Comparison of ENCODE assay signal across 17 cellular contexts in the genomic region with DNA sequence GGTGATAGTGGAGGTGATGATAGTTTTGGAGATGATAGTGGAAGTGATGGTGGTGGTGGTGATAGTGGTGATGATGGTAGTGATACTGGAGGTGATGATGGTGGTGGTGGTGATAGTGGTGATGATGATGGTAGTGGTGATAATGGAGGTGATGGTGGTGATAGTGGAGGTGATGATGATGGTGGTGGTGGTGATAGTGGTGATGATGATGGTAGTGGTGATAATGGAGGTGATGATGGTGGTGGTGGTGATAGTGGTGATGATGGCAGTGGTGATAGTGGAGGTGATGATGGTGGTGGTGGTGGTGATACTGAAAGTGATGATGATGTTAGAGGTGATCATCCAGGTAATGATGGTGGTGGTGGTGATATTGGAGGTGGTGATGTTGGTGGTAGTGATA.
DNase-seq lines count a peak whose midpoint lies in the region; ATAC-seq, FAIRE-seq and TF ChIP-seq lines count a peak whose summit lies in the region.
"Had no signal": no experiment of that assay in that cellular context is flagged by ENCODE, and none has a peak within 500 bp of the region (broad histone marks: within the 10 kb centered on the region; RNA-seq: fewer than 3 reads in every experiment).

No MANE protein-coding gene starts in this region.

- no peak for TF ChIP-seq RAD21 in HepG2 (CRISPR knock-in tag; IDR thresholded peaks at IDR 0.05)
- TF ChIP-seq RAD21 in GM12878 (IDR thresholded peaks at IDR 0.05; ENCODE audit: insufficient read depth, low read depth, low read length) = no peak

- no peaks in the 10 kb centered on the region for H4K20me1 ChIP-seq in HepG2 (ENCODE audit: insufficient read depth, low read length)
- no peaks in the 10 kb centered on the region for H4K20me1 ChIP-seq in GM12878 (ENCODE audit: control insufficient read depth, insufficient read depth)
- H4K20me1 ChIP-seq: BLaER1 had no signal

- BruUV-seq in HepG2 (replicated peaks; lab: Mats Ljungman, UMichigan) = no TSS peak
- BruUV-seq in GM12878 (replicated peaks; lab: Mats Ljungman, UMichigan) = no TSS peak

- H3K27ac ChIP-seq in HepG2 (ENCODE audit: extremely low read length, insufficient read depth, low read length) = no peak overlapping the region
- H3K27ac ChIP-seq in right lobe of liver = no peak overlapping the region
- H3K27ac ChIP-seq in GM12878 (ENCODE audit: control insufficient read depth, insufficient read depth) = no peak overlapping the region
- H3K27ac ChIP-seq: 22Rv1, BLaER1 had no signal

- TF ChIP-seq EP300 in HepG2 (IDR thresholded peaks at IDR 0.05; ENCODE audit: low read depth in 2 of 2, low read length in 2 of 2) = no peak
- TF ChIP-seq EP300 in HepG2 (CRISPR knock-in tag; IDR thresholded peaks at IDR 0.05; ENCODE audit: borderline replicate concordance) = no peak
- TF ChIP-seq EP300 in GM12878 (IDR thresholded peaks at IDR 0.05; ENCODE audit: borderline replicate concordance in 1 of 2, control insufficient read depth in 1 of 2, low read depth in 2 of 2, low read length in 2 of 2) = no peak

- H3K36me3 ChIP-seq in HepG2 (replicated peaks in 1 of 2; ENCODE audit: control insufficient read depth in 1 of 2, insufficient read depth in 2 of 2, low read length in 2 of 2) = no peaks in the 10 kb centered on the region
- H3K36me3 ChIP-seq in right lobe of liver = no peaks in the 10 kb centered on the region
- no peaks in the 10 kb centered on the region for H3K36me3 ChIP-seq in GM12878 (ENCODE audit: control insufficient read depth in 2 of 2, insufficient read depth in 2 of 2, low read length in 1 of 2)
- H3K36me3 ChIP-seq: BLaER1 had no signal

- no peak overlapping the region for H2AFZ ChIP-seq in HepG2 (ENCODE audit: low read length)
- H2AFZ ChIP-seq in GM12878 (ENCODE audit: control insufficient read depth, low read depth, low read length) = no peak overlapping the region

- H3K9me3 ChIP-seq in HepG2 (ENCODE audit: low read length) = peaks cover 14% of the 10 kb centered on the region
- H3K9me3 ChIP-seq in right lobe of liver = no peaks in the 10 kb centered on the region
- no peaks in the 10 kb centered on the region; the same call in 2 of the 3 replicates for H3K9me3 ChIP-seq in GM12878 (replicated peaks; ENCODE audit: control insufficient read depth, insufficient read depth, low read length)
- H3K9me3 ChIP-seq: BLaER1, Caco-2 had no signal

- H3K9ac ChIP-seq in HepG2 (ENCODE audit: insufficient read depth, low read depth, low read length) = no peak overlapping the region
- H3K9ac ChIP-seq in GM12878 (ENCODE audit: control insufficient read depth, insufficient read depth, low read length) = no peak overlapping the region
- H3K9ac ChIP-seq: BLaER1 had no signal

- H3K27me3 ChIP-seq in HepG2 (ENCODE audit: control insufficient read depth in 1 of 2, insufficient read depth in 2 of 2, low read length in 2 of 2) = no peaks in the 10 kb centered on the region
- no peaks in the 10 kb centered on the region for H3K27me3 ChIP-seq in right lobe of liver
- no peaks in the 10 kb centered on the region for H3K27me3 ChIP-seq in GM12878 (replicated peaks in 1 of 2; ENCODE audit: control insufficient read depth in 2 of 2, insufficient read depth in 2 of 2, low read length in 1 of 2)
- H3K27me3 ChIP-seq: BLaER1 had no signal

- ATAC-seq in HepG2 (no peak), right lobe of liver (no peak), GM12878 (no peak), omental fat pad (ENCODE audit: low FRiP score) (peak; percentile 23)
- no peak for ATAC-seq in stimulated activated naive CD8-positive, alpha-beta T cell treated with anti-CD3 and anti-CD28 coated beads, Interleukin-15, amount 100 ng/mL, for 72 hours

- TF ChIP-seq POLR2A in HepG2 (IDR thresholded peaks at IDR 0.05; ENCODE audit: insufficient read depth in 1 of 2, low read depth in 2 of 2, low read length in 2 of 2) = no peak
- TF ChIP-seq POLR2A in right lobe of liver (IDR thresholded peaks at IDR 0.05) = no peak
- TF ChIP-seq POLR2A in GM12878 (IDR thresholded peaks at IDR 0.05; ENCODE audit: low read depth, low read length) = no peak

- H3K27ac Mint-ChIP-seq in stimulated activated naive CD8-positive, alpha-beta T cell treated with anti-CD3 and anti-CD28 coated beads, Interleukin-15, amount 100 ng/mL, for 72 hours = no peak overlapping the region
- H3K27ac Mint-ChIP-seq: CD8-positive, alpha-beta memory T cell had no signal

- no peaks in the 10 kb centered on the region for H3K27me3 Mint-ChIP-seq in stimulated activated naive CD8-positive, alpha-beta T cell treated with anti-CD3 and anti-CD28 coated beads, Interleukin-15, amount 100 ng/mL, for 72 hours

- DNase-seq in HepG2 (ENCODE audit: low spot score) = no peak
- DNase-seq in right lobe of liver = no peak
- no peak for DNase-seq in GM12878 (ENCODE audit: low read depth, low spot score)
- no peak for DNase-seq in omental fat pad (ENCODE audit: low spot score)
- DNase-seq in KBM-7 = no peak
- no peak for DNase-seq in stimulated activated CD4-positive, alpha-beta T cell treated with anti-CD3 and anti-CD28 coated beads, Interleukin-2, amount 100 ng/mL, for 24 hours
- DNase-seq in stimulated activated naive CD8-positive, alpha-beta T cell treated with anti-CD3 and anti-CD28 coated beads, Interleukin-15, amount 100 ng/mL, for 72 hours = no peak
- no peak for DNase-seq in germinal center (ENCODE audit: low spot score)
- DNase-seq: AML-193; Caco-2; CD8-positive, alpha-beta memory T cell; DMS53; GF-D8; KG1 had no signal

- in situ Hi-C loops in HepG2 (cut with HindIII; ENCODE audit: extremely low pct_ligation_motif_present, low pct_unique_long_range_greater_than_20kb) = loop anchor here (25.0 kb wide), 1 partner anchor 585 kb away; no protein-coding TSS in a partner anchor
- in situ Hi-C loops in GM12878 (cut with MboI) = no loop called here
- in situ Hi-C loops in KBM-7 (cut with MboI; ENCODE audit: low pct_unique_long_range_greater_than_20kb, low sequenced_read_pairs) = no loop called here

- TF ChIP-seq CTCF in HepG2 (CRISPR knock-in tag; IDR thresholded peaks at IDR 0.05) = no peak
- no peak for TF ChIP-seq CTCF in right lobe of liver (IDR thresholded peaks at IDR 0.05)
- no peak for TF ChIP-seq CTCF in GM12878 (IDR thresholded peaks at IDR 0.05 in 2 of 3, conservative IDR thresholded peaks at IDR 0.05 in 1 of 3; ENCODE audit: control insufficient read depth in 2 of 3, extremely low read depth in 1 of 3, insufficient read depth in 1 of 3, low read depth in 3 of 3, low read length in 3 of 3)
- no peak for TF ChIP-seq CTCF in omental fat pad (IDR thresholded peaks at IDR 0.05)

- SMC1A ChIA-PET in GM12878 (lab: Charles Lee; ENCODE audit: uncharacterized antibody, unreplicated experiment) = no interaction called here

- POLR2A ChIA-PET in HepG2 (lab: Yijun Ruan, JAX) = no interaction called here
- POLR2A ChIA-PET in GM12878 (lab: Charles Lee) = no interaction called here

- H3K9me3 Mint-ChIP-seq in stimulated activated naive CD8-positive, alpha-beta T cell treated with anti-CD3 and anti-CD28 coated beads, Interleukin-15, amount 100 ng/mL, for 72 hours = peaks cover 5 to 11% of the 10 kb centered on the region in 2 donors

- H3K79me2 ChIP-seq in HepG2 (ENCODE audit: insufficient read depth, low read length) (no peaks in the 10 kb centered on the region), GM12878 (ENCODE audit: control insufficient read depth, insufficient read depth, low read length) (no peaks in the 10 kb centered on the region)

- no peak overlapping the region for H3K4me3 Mint-ChIP-seq in stimulated activated naive CD8-positive, alpha-beta T cell treated with anti-CD3 and anti-CD28 coated beads, Interleukin-15, amount 100 ng/mL, for 72 hours
- H3K4me3 Mint-ChIP-seq: CD8-positive, alpha-beta memory T cell had no signal

- intact Hi-C loops in HepG2 (cut with micrococcal nuclease; ENCODE audit: unreplicated experiment) = no loop called here
- intact Hi-C loops in right lobe of liver (cut with DNase I) = no loop called here
- intact Hi-C loops in GM12878 (cut with micrococcal nuclease; ENCODE audit: unreplicated experiment) = no loop called here

- no peak for FAIRE-seq in HepG2 (lab: Jason Lieb, UNC)
- peak; percentile 13 for FAIRE-seq in GM12878 (lab: Jason Lieb, UNC)
- FAIRE-seq: H54 had no signal

- CTCF ChIA-PET in HepG2 (lab: Yijun Ruan, JAX; ENCODE audit: low intra/inter-chr PET ratio, low total read pairs) = no interaction called here
- CTCF ChIA-PET in GM12878 (lab: Yijun Ruan, JAX) = no interaction called here

- RAD21 ChIA-PET in GM12878 (lab: Charles Lee; ENCODE audit: unreplicated experiment) = no interaction called here

- H3K4me1 ChIP-seq in HepG2 (ENCODE audit: insufficient read depth, low read length) (no peaks in the 10 kb centered on the region), right lobe of liver (no peaks in the 10 kb centered on the region), GM12878 (ENCODE audit: control insufficient read depth, insufficient read depth, low read length) (no peaks in the 10 kb centered on the region)
- H3K4me1 ChIP-seq: Caco-2 had no signal

- no peak overlapping the region for H3K4me2 ChIP-seq in HepG2 (ENCODE audit: low read depth, low read length)
- H3K4me2 ChIP-seq in GM12878 (ENCODE audit: control insufficient read depth, insufficient read depth) = no peak overlapping the region
- H3K4me2 ChIP-seq: BLaER1 had no signal

- H3K4me3 ChIP-seq in HepG2 (replicated peaks in 1 of 3; ENCODE audit: insufficient read depth in 1 of 3, low read depth in 2 of 3, low read length in 3 of 3) (no peak overlapping the region), right lobe of liver (no peak overlapping the region), GM12878 (no peak overlapping the region)
- H3K4me3 ChIP-seq: BLaER1 had no signal

- no peaks in the 10 kb centered on the region for H3K4me1 Mint-ChIP-seq in stimulated activated naive CD8-positive, alpha-beta T cell treated with anti-CD3 and anti-CD28 coated beads, Interleukin-15, amount 100 ng/mL, for 72 hours
- H3K4me1 Mint-ChIP-seq: CD8-positive, alpha-beta memory T cell had no signal

TF ChIP-seq in HepG2, 621 proteins besides CTCF, POLR2A, EP300 and RAD21:
- TF ChIP-seq CREB1 (IDR thresholded peaks at IDR 0.05) (peak; percentile 75), CREB1 (CRISPR knock-in tag; IDR thresholded peaks at IDR 0.05) (no peak), ZKSCAN5 (CRISPR knock-in tag; IDR thresholded peaks at IDR 0.05) (peak; percentile 85), CHD4 (IDR thresholded peaks at IDR 0.05; ENCODE audit: borderline replicate concordance, low read length) (no peak)

TF ChIP-seq in GM12878, 131 proteins besides CTCF, POLR2A, EP300 and RAD21 (continues in another document):
- TF ChIP-seq RB1 (IDR thresholded peaks at IDR 0.05; ENCODE audit: borderline replicate concordance) = no peak
- TF ChIP-seq NFYA (IDR thresholded peaks at IDR 0.05; ENCODE audit: borderline replicate concordance, low read depth, low read length) = no peak
- TF ChIP-seq HDAC2 (IDR thresholded peaks at IDR 0.05) = no peak
- TF ChIP-seq IRF4 (IDR thresholded peaks at IDR 0.05; ENCODE audit: low read depth, low read length) = no peak
- TF ChIP-seq NR2C2 (IDR thresholded peaks at IDR 0.05; ENCODE audit: borderline replicate concordance, control insufficient read depth, insufficient read length, low read depth) = no peak
- no peak for TF ChIP-seq FOXM1 (IDR thresholded peaks at IDR 0.05; ENCODE audit: low read depth, low read length)
- no peak for TF ChIP-seq SMARCA5 (IDR thresholded peaks at IDR 0.05)
